Comparison of ENCODE assay signal across 22 cellular contexts in genomic region chr11:59437770-59438169, GRCh38. TPM values are rescaled to one million over a fixed set of nuclear protein-coding genes. Genes with fewer than 3 reads are reported as not detected.
A peak's percentile ranks its signal among the peaks of the same experiment; 100 is the strongest.
DNase-seq lines count a peak whose midpoint lies in the region; ATAC-seq and TF ChIP-seq lines count a peak whose summit lies in the region.
"Had no signal": no experiment of that assay in that cellular context is flagged by ENCODE, and none has a peak within 500 bp of the region (broad histone marks: within the 10 kb centered on the region; RNA-seq: fewer than 3 reads in every experiment).

No MANE protein-coding gene starts in this region.

- no peak overlapping the region for H3K4me3 Mint-ChIP-seq in activated CD4-positive, alpha-beta T cell treated with anti-CD3 and anti-CD28 coated beads, Interleukin-2, amount 10 ng/mL, durations not matched to agents 24 days and 14 days
- no peak overlapping the region for H3K4me3 Mint-ChIP-seq in WTC11
- H3K4me3 Mint-ChIP-seq: CD8-positive, alpha-beta T cell; T-helper 2 cell treated with Interferon-gamma antibody and Interleukin-4, amounts not matched to agents 5 μg/mL and 100 μg/mL, for 36 hours had no signal

- H3K27me3 ChIP-seq in sigmoid colon (no peaks in the 10 kb centered on the region), lower lobe of right lung (ENCODE audit: low read depth) (no peaks in the 10 kb centered on the region), esophagus muscularis mucosa (no peaks in the 10 kb centered on the region)
- H3K27me3 ChIP-seq: BLaER1 treated with 17β-estradiol and CSF1 and Interleukin-3, amounts not matched to agents 10 nM and 100 nM had no signal

- H3K27ac Mint-ChIP-seq in activated CD4-positive, alpha-beta T cell treated with anti-CD3 and anti-CD28 coated beads, Interleukin-2, amount 10 ng/mL, durations not matched to agents 24 days and 14 days = no peak overlapping the region
- H3K27ac Mint-ChIP-seq in WTC11 = no peak overlapping the region
- H3K27ac Mint-ChIP-seq: CD8-positive, alpha-beta T cell; T-helper 2 cell treated with Interferon-gamma antibody and Interleukin-4, amounts not matched to agents 5 μg/mL and 100 μg/mL, for 36 hours had no signal

- H3K36me3 ChIP-seq in sigmoid colon = no peaks in the 10 kb centered on the region
- no peaks in the 10 kb centered on the region for H3K36me3 ChIP-seq in lower lobe of right lung
- H3K36me3 ChIP-seq in esophagus muscularis mucosa = no peaks in the 10 kb centered on the region
- H3K36me3 ChIP-seq: BLaER1 treated with 17β-estradiol and CSF1 and Interleukin-3, amounts not matched to agents 10 nM and 100 nM had no signal

- TF ChIP-seq POLR2A in sigmoid colon (IDR thresholded peaks at IDR 0.05) = no peak
- TF ChIP-seq POLR2A in esophagus muscularis mucosa (IDR thresholded peaks at IDR 0.05; ENCODE audit: low read depth) = no peak

- no peaks in the 10 kb centered on the region for H3K36me3 Mint-ChIP-seq in activated CD4-positive, alpha-beta T cell treated with anti-CD3 and anti-CD28 coated beads, Interleukin-2, amount 10 ng/mL, durations not matched to agents 24 days and 14 days (ENCODE audit: low read depth)
- H3K36me3 Mint-ChIP-seq in WTC11 = no peaks in the 10 kb centered on the region
- H3K36me3 Mint-ChIP-seq: CD8-positive, alpha-beta T cell had no signal

- H3K27ac ChIP-seq in sigmoid colon (no peak overlapping the region), lower lobe of right lung (no peak overlapping the region), esophagus muscularis mucosa (replicated peaks in 1 of 4) (no peak overlapping the region)
- H3K27ac ChIP-seq: A549; BLaER1 treated with 17β-estradiol and CSF1 and Interleukin-3, amounts not matched to agents 10 nM and 100 nM had no signal

- H3K9me3 ChIP-seq in sigmoid colon = no peaks in the 10 kb centered on the region
- no peaks in the 10 kb centered on the region for H3K9me3 ChIP-seq in lower lobe of right lung
- no peaks in the 10 kb centered on the region for H3K9me3 ChIP-seq in esophagus muscularis mucosa
- H3K9me3 ChIP-seq: A549; BLaER1 treated with 17β-estradiol and CSF1 and Interleukin-3, amounts not matched to agents 10 nM and 100 nM had no signal

- H3K4me1 Mint-ChIP-seq in activated CD4-positive, alpha-beta T cell treated with anti-CD3 and anti-CD28 coated beads, Interleukin-2, amount 10 ng/mL, durations not matched to agents 24 days and 14 days = no peaks in the 10 kb centered on the region
- H3K4me1 Mint-ChIP-seq in WTC11 = peaks cover 9% of the 10 kb centered on the region; the same call in 1 of the 2 replicates

- TF ChIP-seq EP300 in sigmoid colon (IDR thresholded peaks at IDR 0.05) (no peak), esophagus muscularis mucosa (IDR thresholded peaks at IDR 0.05) (no peak)

- POLR2A ChIA-PET in WTC11 (lab: Charles Lee) = no interaction called here

- no peaks in the 10 kb centered on the region for H3K4me1 ChIP-seq in sigmoid colon
- no peaks in the 10 kb centered on the region for H3K4me1 ChIP-seq in lower lobe of right lung
- no peaks in the 10 kb centered on the region for H3K4me1 ChIP-seq in esophagus muscularis mucosa
- H3K4me1 ChIP-seq: A549 had no signal

- CTCF ChIA-PET in WTC11 (lab: Charles Lee) = interaction anchor here (1.0 to 2.4 kb wide), 5 partner anchors 12 to 302 kb away, joined by 3 to 8 read pairs (median 5); partner anchors contain the start of genes DTX4 and OR5A2

- H3K9me3 Mint-ChIP-seq in activated CD4-positive, alpha-beta T cell treated with anti-CD3 and anti-CD28 coated beads, Interleukin-2, amount 10 ng/mL, durations not matched to agents 24 days and 14 days = no peaks in the 10 kb centered on the region
- no peaks in the 10 kb centered on the region for H3K9me3 Mint-ChIP-seq in WTC11
- H3K9me3 Mint-ChIP-seq: CD8-positive, alpha-beta T cell; T-helper 2 cell treated with Interferon-gamma antibody and Interleukin-4, amounts not matched to agents 5 μg/mL and 100 μg/mL, for 36 hours had no signal

- no peak overlapping the region for H3K4me3 ChIP-seq in sigmoid colon
- H3K4me3 ChIP-seq in lower lobe of right lung = no peak overlapping the region
- H3K4me3 ChIP-seq in esophagus muscularis mucosa = no peak overlapping the region
- H3K4me3 ChIP-seq: A549; BLaER1 treated with 17β-estradiol and CSF1 and Interleukin-3, amounts not matched to agents 10 nM and 100 nM had no signal

- ATAC-seq in WTC11 (peak; percentile 91), lower lobe of right lung (no peak)
- ATAC-seq: A549; CD8-positive, alpha-beta T cell; HCT116; Panc1 had no signal

- intact Hi-C loops in activated CD4-positive, alpha-beta T cell treated with anti-CD3 and anti-CD28 coated beads, Interleukin-2, amount 10 ng/mL, durations not matched to agents 24 days and 14 days (cut with micrococcal nuclease) = no loop called here
- intact Hi-C loops in sigmoid colon (cut with DNase I) (no loop called here), lower lobe of right lung (cut with DNase I) (no loop called here), esophagus muscularis mucosa (cut with DNase I) (loop anchor here (10.0 kb wide), 2 partner anchors 233 to 263 kb away; partner anchors contain the start of gene DTX4)

- peak; percentile 25 for DNase-seq in activated CD4-positive, alpha-beta T cell treated with anti-CD3 and anti-CD28 coated beads, Interleukin-2, amount 10 ng/mL, durations not matched to agents 24 days and 14 days
- no peak for DNase-seq in activated CD4-positive, alpha-beta T cell treated with anti-CD3 and anti-CD28 coated beads for 4 hours
- DNase-seq in NCI-H2171 (lab: John Stamatoyannopoulos, UW) (peak; percentile 72), WTC11 (ENCODE audit: low spot score) (peak; percentile 24), sigmoid colon (no peak), lower lobe of right lung (no peak), esophagus muscularis mucosa (ENCODE audit: extremely low spot score) (no peak)
- DNase-seq: CD8-positive, alpha-beta T cell; DND-41; IMR-90; NCI-H1048; NCI-H2081; NCI-H345; NCI-H526 treated with DMSO at 0.1 percent for 48 hours; SW 1271 had no signal

- 87% methylated on average over 7 of the region's 7 CpGs for WGBS in sigmoid colon, 2 donors
- WGBS in esophagus muscularis mucosa = 83% methylated on average over 7 of the region's 7 CpGs

- peaks cover 12% of the 10 kb centered on the region for H3K27me3 Mint-ChIP-seq in activated CD4-positive, alpha-beta T cell treated with anti-CD3 and anti-CD28 coated beads, Interleukin-2, amount 10 ng/mL, durations not matched to agents 24 days and 14 days
- no peaks in the 10 kb centered on the region for H3K27me3 Mint-ChIP-seq in WTC11 (ENCODE audit: low read depth)

- TF ChIP-seq CTCF in WTC11 (IDR thresholded peaks at IDR 0.05) (no peak), sigmoid colon (IDR thresholded peaks at IDR 0.05) (no peak), lower lobe of right lung (IDR thresholded peaks at IDR 0.05) (no peak), esophagus muscularis mucosa (IDR thresholded peaks at IDR 0.05) (no peak)

TF ChIP-seq in WTC11, 78 proteins besides CTCF, POLR2A, EP300 and RAD21 (continues in another document):
- TF ChIP-seq ATF1 (CRISPR knock-in tag; IDR thresholded peaks at IDR 0.05) = no peak
- no peak for TF ChIP-seq ZNF416 (CRISPR knock-in tag; IDR thresholded peaks at IDR 0.05)
- TF ChIP-seq RELA (CRISPR knock-in tag; IDR thresholded peaks at IDR 0.05; ENCODE audit: borderline replicate concordance) = no peak
- TF ChIP-seq ATF3 (CRISPR knock-in tag; conservative IDR thresholded peaks at IDR 0.05) = no peak
- no peak for TF ChIP-seq AR (CRISPR knock-in tag; IDR thresholded peaks at IDR 0.05)

RNA-seq across cellular contexts. Expression of gene OR5A1, which starts 1.5 kb away (rescaled TPM):
- total RNA-seq in activated CD4-positive, alpha-beta T cell treated with anti-CD3 and anti-CD28 coated beads, Interleukin-2, amount 10 ng/mL, durations not matched to agents 24 days and 14 days = not detected in 2 replicates
- total RNA-seq in WTC11 (2021) (not detected in 3 replicates), sigmoid colon (not detected), lower lobe of right lung (not detected), esophagus muscularis mucosa (not detected)
- polyA plus RNA-seq in sigmoid colon = not detected
- total RNA-seq: CD8-positive, alpha-beta T cell; IMR-90; MCF 10A; SK-MEL-5 had no signal
- polyA plus RNA-seq: A549, IMR-90 had no signal

RNA-seq across cellular contexts. Expression of gene OR5A2, which starts 11.6 kb away (rescaled TPM):
- not detected in 2 replicates for total RNA-seq in activated CD4-positive, alpha-beta T cell treated with anti-CD3 and anti-CD28 coated beads, Interleukin-2, amount 10 ng/mL, durations not matched to agents 24 days and 14 days
- not detected in 3 replicates for total RNA-seq in WTC11 (2021)
- not detected for total RNA-seq in sigmoid colon
- not detected for polyA plus RNA-seq in sigmoid colon
- not detected for total RNA-seq in lower lobe of right lung
- not detected for total RNA-seq in esophagus muscularis mucosa
- total RNA-seq: CD8-positive, alpha-beta T cell; IMR-90; MCF 10A; SK-MEL-5 had no signal
- polyA plus RNA-seq: A549, IMR-90 had no signal

RNA-seq across cellular contexts. Expression of gene OR4D6, which starts 19.0 kb away (rescaled TPM):
- total RNA-seq in activated CD4-positive, alpha-beta T cell treated with anti-CD3 and anti-CD28 coated beads, Interleukin-2, amount 10 ng/mL, durations not matched to agents 24 days and 14 days = not detected in 2 replicates
- total RNA-seq in WTC11 (2021) (not detected in 3 replicates), sigmoid colon (not detected), lower lobe of right lung (not detected), esophagus muscularis mucosa (not detected)
- polyA plus RNA-seq in sigmoid colon = not detected
- total RNA-seq: CD8-positive, alpha-beta T cell; IMR-90; MCF 10A; SK-MEL-5 had no signal
- polyA plus RNA-seq: A549, IMR-90 had no signal

RNA-seq across cellular contexts. Expression of gene OR4D10, which starts 35.3 kb away (rescaled TPM):
- not detected in 2 replicates for total RNA-seq in activated CD4-positive, alpha-beta T cell treated with anti-CD3 and anti-CD28 coated beads, Interleukin-2, amount 10 ng/mL, durations not matched to agents 24 days and 14 days
- 0.07 TPM in 1 of 3 replicates, not detected in the others for total RNA-seq in WTC11 (2021)
- total RNA-seq in sigmoid colon = not detected
- polyA plus RNA-seq in sigmoid colon = not detected
- total RNA-seq in lower lobe of right lung = not detected
- total RNA-seq in esophagus muscularis mucosa = not detected
- total RNA-seq: CD8-positive, alpha-beta T cell; IMR-90; MCF 10A; SK-MEL-5 had no signal
- polyA plus RNA-seq: A549, IMR-90 had no signal

Comparison
In these comparisons a context has a peak if more than half of its experiments do, and no peak if none do; other contexts are left out.
1. DNase-seq: peak in activated CD4-positive, alpha-beta T cell treated with anti-CD3 and anti-CD28 coated beads, Interleukin-2, amount 10 ng/mL, durations not matched to agents 24 days and 14 days (single experiment), NCI-H2171 (single experiment) and WTC11 (single experiment); none in activated CD4-positive, alpha-beta T cell treated with anti-CD3 and anti-CD28 coated beads for 4 hours (0 of 2), sigmoid colon (single experiment), lower lobe of right lung (single experiment) and esophagus muscularis mucosa (single experiment).